ENCODE assay signal across 8 cellular contexts in the genomic region with DNA sequence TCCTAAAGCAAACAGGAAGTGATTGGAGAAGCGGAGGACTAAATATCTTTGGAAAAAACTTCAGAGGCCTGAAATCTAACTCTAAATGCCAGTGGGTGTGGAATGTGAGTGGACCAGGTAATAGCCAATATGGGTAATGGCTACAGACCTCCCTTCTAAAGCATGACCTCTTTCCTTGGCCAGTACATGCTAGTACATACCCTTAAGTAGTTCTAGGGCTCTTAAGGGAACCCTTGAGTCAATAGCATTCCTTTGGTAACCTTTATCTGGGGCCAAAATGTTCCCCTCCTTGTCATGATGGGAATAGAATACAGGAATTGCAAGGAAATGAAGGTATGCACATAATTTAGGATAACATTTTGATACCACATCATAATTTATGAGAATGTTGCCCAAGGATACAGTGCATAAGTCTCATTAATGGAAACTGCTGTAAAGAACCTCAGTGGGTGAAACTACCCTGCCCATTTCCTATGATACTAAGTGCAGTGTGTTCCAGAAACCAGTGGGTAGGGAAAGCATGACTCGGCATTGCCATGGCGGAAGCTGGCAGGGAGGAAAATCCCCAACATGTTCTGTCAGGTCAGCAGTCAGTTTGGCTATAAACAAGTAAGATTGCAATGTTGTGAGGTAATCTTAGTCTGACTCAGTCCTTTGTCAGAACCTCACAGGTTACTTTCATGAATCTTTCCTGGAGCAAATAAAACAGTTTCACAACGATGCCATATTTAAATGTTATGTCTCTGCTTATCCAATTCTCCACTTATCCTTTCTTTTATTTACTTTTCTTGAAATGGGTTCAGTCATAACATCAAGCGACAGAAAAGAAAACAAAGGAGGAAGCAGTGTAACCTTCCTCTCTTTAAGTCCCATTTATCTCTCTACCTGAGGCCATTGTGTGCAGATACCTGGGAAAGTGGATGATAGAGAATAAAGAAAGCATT. TPM values are rescaled to one million over a fixed set of nuclear protein-coding genes. Genes with fewer than 3 reads are reported as not detected.
DNase-seq lines count a peak whose midpoint lies in the region; ATAC-seq and TF ChIP-seq lines count a peak whose summit lies in the region.

No MANE protein-coding gene starts in this region.

- H3K27me3 ChIP-seq in skeletal muscle tissue (ENCODE audit: control insufficient read depth in 3 of 3, insufficient read depth in 3 of 3, low read length in 3 of 3), result no peaks in the 10 kb centered on the region

- H3K9ac ChIP-seq in skeletal muscle tissue (ENCODE audit: low read depth in 1 of 3, low read length in 3 of 3), result no peak overlapping the region

- H3K4me1 ChIP-seq in skeletal muscle tissue (ENCODE audit: control insufficient read depth in 3 of 3, insufficient read depth in 3 of 3, low read length in 3 of 3), result peaks cover 0 to 3% (median 0%) of the 10 kb centered on the region in 3 donors

- H3K36me3 Mint-ChIP-seq in WTC11, result no peaks in the 10 kb centered on the region

- POLR2A ChIA-PET in WTC11 (lab: Charles Lee), result no interaction called here

- H3K36me3 ChIP-seq in skeletal muscle tissue (ENCODE audit: control insufficient read depth in 3 of 3, insufficient read depth in 3 of 3, low read length in 3 of 3), result no peaks in the 10 kb centered on the region

- no peaks in the 10 kb centered on the region for H3K27me3 Mint-ChIP-seq in WTC11 (ENCODE audit: low read depth)

- H3K4me3 Mint-ChIP-seq in WTC11, result no peak overlapping the region

- TF ChIP-seq CTCF in WTC11 (IDR thresholded peaks at IDR 0.05) (no peak), fibroblast of the aortic adventitia (IDR thresholded peaks at IDR 0.05; ENCODE audit: insufficient read depth, low read length) (no peak)

- no peak overlapping the region for H3K4me3 ChIP-seq in fibroblast of the aortic adventitia (ENCODE audit: low read depth, low read length)
- H3K4me3 ChIP-seq in skeletal muscle tissue (ENCODE audit: low read length in 3 of 3), result no peak overlapping the region

- peak; percentile 4 for DNase-seq in COR-L47 (lab: John Stamatoyannopoulos, UW)
- no peak for DNase-seq in WTC11 (ENCODE audit: low spot score)
- peak; percentile 93 for DNase-seq in fibroblast of the aortic adventitia (ENCODE audit: low read depth)
- no peak for DNase-seq in NCI-H510A (lab: John Stamatoyannopoulos, UW)
- DNase-seq in medulla oblongata (ENCODE audit: extremely low spot score), result no peak

- CTCF ChIA-PET in WTC11 (lab: Charles Lee), result no interaction called here

- H3K9me3 ChIP-seq in skeletal muscle tissue (ENCODE audit: control insufficient read depth in 3 of 3, low read length in 3 of 3), result no peaks in the 10 kb centered on the region

- ATAC-seq in GM19452 (IDR thresholded peaks at IDR 0.05; ENCODE audit: unreplicated experiment) (peak; percentile 62), HG03442 (IDR thresholded peaks at IDR 0.05; ENCODE audit: unreplicated experiment) (peak; percentile 89), WTC11 (no peak)

- H3K4me1 Mint-ChIP-seq in WTC11, result peaks cover 11% of the 10 kb centered on the region

- no peaks in the 10 kb centered on the region for H3K9me3 Mint-ChIP-seq in WTC11

- H3K27ac ChIP-seq in skeletal muscle tissue (ENCODE audit: low read depth, low read length), result peak overlapping the region; percentile 30

- H3K27ac Mint-ChIP-seq in WTC11, result peak overlapping the region; percentile 43; the same call in 1 of the 2 replicates

TF ChIP-seq in WTC11, 78 proteins besides CTCF, POLR2A, EP300 and RAD21:
- no peak for TF ChIP-seq SP1 (CRISPR knock-in tag; conservative IDR thresholded peaks at IDR 0.05)
- peak; percentile 79 for TF ChIP-seq GABPB1 (CRISPR knock-in tag; IDR thresholded peaks at IDR 0.05)

RNA-seq across cellular contexts. Expression of a gene that starts 23.5 kb away (rescaled TPM):
- 21.8 to 25.6 TPM (median 22.6 TPM) in 3 replicates for total RNA-seq in WTC11 (2021)
- 24.8 and 49.5 TPM in 2 replicates for total RNA-seq in fibroblast of the aortic adventitia (ENCODE audit: low replicate concordance)
- total RNA-seq in skeletal muscle tissue, result 12.0 TPM

Comparison
In these comparisons a context has a peak if more than half of its experiments do, and no peak if none do; other contexts are left out.
1. DNase-seq: peak in COR-L47 (single experiment) and fibroblast of the aortic adventitia (single experiment); none in WTC11 (single experiment), NCI-H510A (single experiment) and medulla oblongata (single experiment).